Comparison of ENCODE assay signal across 11 cellular contexts in genomic region chr19:11243798-11244169, GRCh38. TPM values are rescaled to one million over a fixed set of nuclear protein-coding genes. Genes with fewer than 3 reads are reported as not detected.
DNase-seq lines count a peak whose midpoint lies in the region; ATAC-seq, FAIRE-seq and TF ChIP-seq lines count a peak whose summit lies in the region.
"Had no signal": no experiment of that assay in that cellular context is flagged by ENCODE, and none has a peak within 500 bp of the region (broad histone marks: within the 10 kb centered on the region; RNA-seq: fewer than 3 reads in every experiment).

No MANE protein-coding gene starts in this region.

- H3K27ac ChIP-seq in left ventricle myocardium inferior (replicated peaks) = peak overlapping the region; percentile 81
- H3K27ac ChIP-seq in H1 (ENCODE audit: low read depth, low read length) = no peak overlapping the region
- no peak overlapping the region for H3K27ac ChIP-seq in naive thymus-derived CD4-positive, alpha-beta T cell (ENCODE audit: low read depth, low read length)

- H3K27me3 ChIP-seq in left ventricle myocardium inferior (ENCODE audit: low read depth) (no peaks in the 10 kb centered on the region), H1 (replicated peaks in 1 of 4; ENCODE audit: control insufficient read depth in 3 of 4, extremely low read depth in 1 of 4, insufficient read depth in 3 of 4, low read length in 3 of 4) (no peaks in the 10 kb centered on the region)
- no peaks in the 10 kb centered on the region for H3K27me3 ChIP-seq in naive thymus-derived CD4-positive, alpha-beta T cell (ENCODE audit: control insufficient read depth in 2 of 2, insufficient read depth in 2 of 2, low read length in 2 of 2)
- H3K27me3 ChIP-seq: tibial artery had no signal

- H2BK15ac ChIP-seq in H1 (ENCODE audit: low read length) = peak overlapping the region; percentile 61; the same call in 1 of the 2 replicates

- TF ChIP-seq CTCF in left ventricle myocardium inferior (IDR thresholded peaks at IDR 0.05; ENCODE audit: borderline replicate concordance) = no peak
- TF ChIP-seq CTCF in H1 (IDR thresholded peaks at IDR 0.05; ENCODE audit: control extremely low read depth in 1 of 3, insufficient read depth in 1 of 3, low read depth in 1 of 3, low read length in 3 of 3) = no peak
- TF ChIP-seq CTCF in lower leg skin (IDR thresholded peaks at IDR 0.05) = no peak

- peaks cover 0 to 10% (median 3%) of the 10 kb centered on the region in 11 donors for H3K9me3 Mint-ChIP-seq in naive thymus-derived CD4-positive, alpha-beta T cell

- POLR2A ChIA-PET in H1 (lab: Charles Lee; ENCODE audit: partially characterized antibody) = interaction anchor here (0.6 to 0.8 kb wide), 3 partner anchors 12 to 138 kb away, joined by 3 read pairs; no protein-coding TSS in a partner anchor
- POLR2A ChIA-PET in naive thymus-derived CD4-positive, alpha-beta T cell (lab: Charles Lee) = interaction anchor here (0.5 kb wide), 1 partner anchor 12 kb away, joined by 3 read pairs; no protein-coding TSS in a partner anchor

- H3K79me2 ChIP-seq in H1 (ENCODE audit: control insufficient read depth in 1 of 2, insufficient read depth in 2 of 2, low read length in 2 of 2) = no peaks in the 10 kb centered on the region

- H3K4me3 ChIP-seq in left ventricle myocardium inferior (peak overlapping the region; percentile 22), H1 (ENCODE audit: extremely low read depth in 1 of 4, insufficient read depth in 2 of 4, low read depth in 3 of 4, low read length in 4 of 4) (peak overlapping the region in 2 of 4 experiments; percentile 34 to 37; a peak in 5 of 8 replicates), lower leg skin (ENCODE audit: low read depth, poor library complexity, severe bottlenecking) (no peak overlapping the region)
- no peak overlapping the region for H3K4me3 ChIP-seq in naive thymus-derived CD4-positive, alpha-beta T cell (ENCODE audit: low read length)
- H3K4me3 ChIP-seq: lung, tibial artery had no signal

- H3K4ac ChIP-seq in H1 (replicated peaks; ENCODE audit: insufficient read length, low read depth, low read length) = peak overlapping the region; percentile 38

- H3K36me3 ChIP-seq in left ventricle myocardium inferior (peaks cover 66% of the 10 kb centered on the region), H1 (ENCODE audit: control insufficient read depth in 2 of 4, insufficient read depth in 4 of 4, low read length in 3 of 4) (peaks cover 0 to 11% (median 3%) of the 10 kb centered on the region in 4 experiments; a peak in 5 of 8 replicates)
- H3K36me3 ChIP-seq in naive thymus-derived CD4-positive, alpha-beta T cell (ENCODE audit: control insufficient read depth in 2 of 3, insufficient read depth in 3 of 3, low read length in 3 of 3) = no peaks in the 10 kb centered on the region

- peaks cover 0 to 7% of the 10 kb centered on the region in 2 experiments for H4K20me1 ChIP-seq in H1 (replicated peaks in 1 of 2; ENCODE audit: control insufficient read depth in 1 of 2, insufficient read depth in 2 of 2, low read length in 2 of 2)

- peaks cover 0 to 31% (median 6%) of the 10 kb centered on the region in 5 donors for H3K27me3 Mint-ChIP-seq in naive thymus-derived CD4-positive, alpha-beta T cell

- peak overlapping the region in 8 of 10 donors; percentile 23 to 74 (median 35) for H3K4me3 Mint-ChIP-seq in naive thymus-derived CD4-positive, alpha-beta T cell

- H4K5ac ChIP-seq in H1 (ENCODE audit: insufficient read length, low read depth, low read length) = no peak overlapping the region

- H3K79me1 ChIP-seq in H1 (ENCODE audit: low read depth, low read length) = no peaks in the 10 kb centered on the region

- intact Hi-C loops in left ventricle myocardium inferior (cut with micrococcal nuclease) (no loop called here), Right ventricle myocardium inferior (cut with DNase I) (loop anchor here (2.0 kb wide), 1 partner anchor 43 kb away; no protein-coding TSS in a partner anchor), lower leg skin (cut with DNase I; ENCODE audit: low total_unique reads) (no loop called here)
- intact Hi-C loops in naive thymus-derived CD4-positive, alpha-beta T cell (cut with micrococcal nuclease) = loop anchor here in 1 of 2 donors (1.0 to 2.0 kb wide), 2 partner anchors 239 to 343 kb away; no protein-coding TSS in a partner anchor

- H2BK20ac ChIP-seq in H1 (ENCODE audit: low read length) = no peak overlapping the region

- no peaks in the 10 kb centered on the region for H3K36me3 Mint-ChIP-seq in naive thymus-derived CD4-positive, alpha-beta T cell

- CTCF ChIA-PET in H1 (lab: Charles Lee; ENCODE audit: partially characterized antibody) = interaction anchor here (0.6 to 2.8 kb wide), 16 partner anchors 10 to 1939 kb away, joined by 3 to 10 read pairs (median 3); no protein-coding TSS in a partner anchor
- CTCF ChIA-PET in naive thymus-derived CD4-positive, alpha-beta T cell (lab: Charles Lee) = interaction anchor here (0.6 to 0.8 kb wide), 3 partner anchors 62 to 297 kb away, joined by 3 to 4 read pairs (median 4); no protein-coding TSS in a partner anchor

- H3K4me1 Mint-ChIP-seq in naive thymus-derived CD4-positive, alpha-beta T cell = peaks cover 4 to 7% (median 5%) of the 10 kb centered on the region in 7 donors

- H2BK12ac ChIP-seq in H1 (ENCODE audit: low read depth, low read length) = peak overlapping the region; percentile 39; the same call in 1 of the 2 replicates

- TF ChIP-seq POLR2A in H1 (IDR thresholded peaks at IDR 0.05; ENCODE audit: control extremely low read depth in 1 of 2, low read depth in 2 of 2, low read length in 2 of 2) (no peak), lower leg skin (IDR thresholded peaks at IDR 0.05) (no peak)

- peak overlapping the region; percentile 20 to 69; a peak in 3 of 4 replicates for H3K4me2 ChIP-seq in H1 (ENCODE audit: insufficient read depth in 1 of 2, low read depth in 2 of 2, low read length in 2 of 2)

- H2AFZ ChIP-seq in H1 (ENCODE audit: low read length) = 0 out of 2 replicates have a peak overlapping the region, but pooled peaks have one; percentile 22

- no peak overlapping the region for H3K56ac ChIP-seq in H1 (replicated peaks; ENCODE audit: insufficient read length, low read depth, low read length)

- H3K4me1 ChIP-seq in left ventricle myocardium inferior (peaks cover 49% of the 10 kb centered on the region), H1 (replicated peaks in 1 of 4; ENCODE audit: control insufficient read depth in 3 of 4, insufficient read depth in 4 of 4, low read length in 3 of 4) (peaks cover 3 to 5% (median 4%) of the 10 kb centered on the region in 4 experiments; a peak in 4 of 7 replicates)
- no peaks in the 10 kb centered on the region for H3K4me1 ChIP-seq in naive thymus-derived CD4-positive, alpha-beta T cell (ENCODE audit: control insufficient read depth in 2 of 2, insufficient read depth in 2 of 2, low read length in 2 of 2)

- H3K23ac ChIP-seq in H1 (ENCODE audit: insufficient read length) = no peak overlapping the region

- 92% methylated on average over 7 of the region's 7 CpGs; no CpG with 5 or more reads in 1 of the 2 experiments for WGBS in H1 (ENCODE audit: extremely low coverage in 1 of 2, insufficient coverage in 1 of 2, insufficient read length in 1 of 2, insufficient replicate concordance in 2 of 2, low coverage in 1 of 2, low lambda C conversion rate in 2 of 2, missing lambda C conversion rate in 1 of 2), 2 experiments
- WGBS in lower leg skin, 2 donors = 93 to 100% methylated on average over 7 of the region's 7 CpGs

- H3K14ac ChIP-seq in H1 (ENCODE audit: insufficient read length) = no peak overlapping the region

- no peak overlapping the region for H3K9ac ChIP-seq in H1 (replicated peaks in 1 of 4; ENCODE audit: extremely low read depth in 1 of 4, low read depth in 3 of 4, low read length in 3 of 4)

- no peak for FAIRE-seq in H1 (lab: Jason Lieb, UNC)

- peak overlapping the region; percentile 80; the same call in 1 of the 2 replicates for H4K8ac ChIP-seq in H1 (ENCODE audit: extremely low read depth, insufficient read depth, low read length)

- no peaks in the 10 kb centered on the region for H3K23me2 ChIP-seq in H1 (ENCODE audit: low read depth, low read length)

- no peak overlapping the region for H3K27ac Mint-ChIP-seq in naive thymus-derived CD4-positive, alpha-beta T cell

- H4K91ac ChIP-seq in H1 (replicated peaks; ENCODE audit: insufficient read length, low read length) = peak overlapping the region; percentile 54

- H2BK5ac ChIP-seq in H1 (ENCODE audit: low read depth, low read length) = no peak overlapping the region

- no peak for DNase-seq in left ventricle myocardium inferior
- no peak for DNase-seq in Right ventricle myocardium inferior (ENCODE audit: missing footprints)
- DNase-seq in H1 (ENCODE audit: low read depth in 1 of 2, low spot score in 2 of 2) = no peak
- no peak for DNase-seq in naive thymus-derived CD4-positive, alpha-beta T cell
- no peak for DNase-seq in lower leg skin (ENCODE audit: low spot score in 2 of 2)
- no peak for DNase-seq in pons (ENCODE audit: low spot score)
- DNase-seq in NCI-H2029 treated with DMSO at 0.1 percent for 48 hours (lab: John Stamatoyannopoulos, UW) = no peak
- no peak for DNase-seq in NCI-H82 (lab: John Stamatoyannopoulos, UW)
- DNase-seq: NCI-H446 treated with DMSO at 0.1 percent for 48 hours had no signal

- no peak for TF ChIP-seq EP300 in H1 (IDR thresholded peaks at IDR 0.05; ENCODE audit: borderline replicate concordance in 1 of 2, low read depth in 2 of 2, low read length in 2 of 2)

- no peak overlapping the region for H3K18ac ChIP-seq in H1 (ENCODE audit: extremely low read depth, low read length)

- no peak overlapping the region for H2BK120ac ChIP-seq in H1 (replicated peaks; ENCODE audit: low read depth, low read length)

- ATAC-seq in Right ventricle myocardium inferior = no peak
- ATAC-seq in naive thymus-derived CD4-positive, alpha-beta T cell = no peak

- H3K9me3 ChIP-seq in left ventricle myocardium inferior (replicated peaks) (peaks cover 10% of the 10 kb centered on the region), H1 (ENCODE audit: insufficient read depth in 2 of 2, low read depth in 1 of 2, low read length in 1 of 2) (no peaks in the 10 kb centered on the region)
- peaks cover 0 to 14% (median 0%) of the 10 kb centered on the region in 3 experiments for H3K9me3 ChIP-seq in naive thymus-derived CD4-positive, alpha-beta T cell (ENCODE audit: control insufficient read depth in 2 of 3, low read length in 3 of 3)

- no peak overlapping the region for H2AK5ac ChIP-seq in H1 (ENCODE audit: low read depth, low read length)

- no peak for TF ChIP-seq RAD21 in H1 (IDR thresholded peaks at IDR 0.05 in 1 of 2, conservative IDR thresholded peaks at IDR 0.05 in 1 of 2; ENCODE audit: low read depth in 2 of 2, low read length in 2 of 2)

RNA-seq across cellular contexts. Expression of gene ANGPTL8, which starts 4.4 kb away (rescaled TPM):
- total RNA-seq in left ventricle myocardium inferior (not detected), Right ventricle myocardium inferior (0.87 TPM), lower leg skin (not detected)
- total RNA-seq in H1 (2021; fragmentation: NEBNext Ultra II Directional; extraction: Animal tissue kit (Norgen Biotek cat#: 25700)) = not detected in 2 replicates
- not detected in 2 replicates for polyA plus RNA-seq in H1 (2011; rRNA removed)
- polyA plus RNA-seq in H1 (2011; cell fraction: cytosol; rRNA removed) = not detected
- polyA plus RNA-seq in H1 (2011; cell fraction: nucleus; rRNA removed) = not detected
- not detected in 4 replicates for polyA plus RNA-seq in H1 (2012, experiment 1 of 2)
- polyA plus RNA-seq in H1 (2012, experiment 2 of 2) = not detected
- polyA plus RNA-seq in H1 (2013, experiment 1 of 2) = not detected
- polyA plus RNA-seq in H1 (2013, experiment 2 of 2) = not detected
- not detected in 2 replicates for polyA minus RNA-seq in H1 (2011; rRNA and poly(A)+ RNA removed)
- polyA minus RNA-seq in H1 (2011; cell fraction: cytosol; rRNA and poly(A)+ RNA removed) = not detected
- polyA minus RNA-seq in H1 (2011; cell fraction: nucleus; rRNA and poly(A)+ RNA removed) = not detected
- not detected for total RNA-seq in naive thymus-derived CD4-positive, alpha-beta T cell
- not detected for polyA plus RNA-seq in naive thymus-derived CD4-positive, alpha-beta T cell
- total RNA-seq: lung had no signal

RNA-seq across cellular contexts. Expression of gene DOCK6, which starts 18.5 kb away (rescaled TPM):
- total RNA-seq in left ventricle myocardium inferior (43.2 TPM), Right ventricle myocardium inferior (35.1 TPM), lower leg skin (100 to 1,000 TPM in 1 of 4 donors, 10 to 100 TPM in 3; 63.4 to 102 (median 65.6) TPM)
- total RNA-seq in H1 (2021; fragmentation: NEBNext Ultra II Directional; extraction: Animal tissue kit (Norgen Biotek cat#: 25700)) = 44.1 and 54.7 TPM in 2 replicates
- polyA plus RNA-seq in H1 (2011; rRNA removed) = 25.5 and 48.4 TPM in 2 replicates
- polyA plus RNA-seq in H1 (2011; cell fraction: cytosol; rRNA removed) = 22.9 TPM
- polyA plus RNA-seq in H1 (2011; cell fraction: nucleus; rRNA removed) = 158 TPM
- polyA plus RNA-seq in H1 (2012, experiment 1 of 2) = 35.9 to 53.2 TPM (median 46.3 TPM) in 4 replicates
- 26.9 TPM for polyA plus RNA-seq in H1 (2012, experiment 2 of 2)
- polyA plus RNA-seq in H1 (2013, experiment 1 of 2) = 23.1 TPM
- polyA plus RNA-seq in H1 (2013, experiment 2 of 2) = 22.6 TPM
- polyA minus RNA-seq in H1 (2011; rRNA and poly(A)+ RNA removed) = 18.2 and 21.0 TPM in 2 replicates
- polyA minus RNA-seq in H1 (2011; cell fraction: cytosol; rRNA and poly(A)+ RNA removed) = 30.6 TPM
- 42.2 TPM for polyA minus RNA-seq in H1 (2011; cell fraction: nucleus; rRNA and poly(A)+ RNA removed)
- 1 to 10 TPM in 2 of 5 experiments, under 1 TPM in 1, not detected in 2; 0.73 to 5.2 (median 1.5) TPM for total RNA-seq in naive thymus-derived CD4-positive, alpha-beta T cell
- polyA plus RNA-seq in naive thymus-derived CD4-positive, alpha-beta T cell = not detected

RNA-seq across cellular contexts. Expression of gene KANK2, which starts 46.4 kb away (rescaled TPM):
- total RNA-seq in left ventricle myocardium inferior (326 TPM), Right ventricle myocardium inferior (434 TPM), lower leg skin (100 to 1,000 TPM in 1 of 4 donors, 10 to 100 TPM in 3; 28.7 to 117 (median 77.7) TPM)
- total RNA-seq in H1 (2021; fragmentation: NEBNext Ultra II Directional; extraction: Animal tissue kit (Norgen Biotek cat#: 25700)) = 42.3 and 47.9 TPM in 2 replicates
- 25.2 and 47.7 TPM in 2 replicates for polyA plus RNA-seq in H1 (2011; rRNA removed)
- 24.1 TPM for polyA plus RNA-seq in H1 (2011; cell fraction: cytosol; rRNA removed)
- 55.1 TPM for polyA plus RNA-seq in H1 (2011; cell fraction: nucleus; rRNA removed)
- 34.1 to 57.3 TPM (median 50.6 TPM) in 4 replicates for polyA plus RNA-seq in H1 (2012, experiment 1 of 2)
- 34.0 TPM for polyA plus RNA-seq in H1 (2012, experiment 2 of 2)
- polyA plus RNA-seq in H1 (2013, experiment 1 of 2) = 37.5 TPM
- 34.5 TPM for polyA plus RNA-seq in H1 (2013, experiment 2 of 2)
- polyA minus RNA-seq in H1 (2011; rRNA and poly(A)+ RNA removed) = 24.9 and 27.1 TPM in 2 replicates
- 28.5 TPM for polyA minus RNA-seq in H1 (2011; cell fraction: cytosol; rRNA and poly(A)+ RNA removed)
- polyA minus RNA-seq in H1 (2011; cell fraction: nucleus; rRNA and poly(A)+ RNA removed) = 28.7 TPM
- 1 to 10 TPM in 1 of 5 experiments, under 1 TPM in 4; 0.32 to 2.9 (median 0.53) TPM for total RNA-seq in naive thymus-derived CD4-positive, alpha-beta T cell
- polyA plus RNA-seq in naive thymus-derived CD4-positive, alpha-beta T cell = not detected

RNA-seq across cellular contexts. Expression of gene TSPAN16, which starts 52.2 kb away (rescaled TPM):
- total RNA-seq in left ventricle myocardium inferior (not detected), Right ventricle myocardium inferior (not detected), lower leg skin (not detected)
- not detected in 2 replicates for total RNA-seq in H1 (2021; fragmentation: NEBNext Ultra II Directional; extraction: Animal tissue kit (Norgen Biotek cat#: 25700))
- polyA plus RNA-seq in H1 (2011; rRNA removed) = not detected in 2 replicates
- not detected for polyA plus RNA-seq in H1 (2011; cell fraction: cytosol; rRNA removed)
- polyA plus RNA-seq in H1 (2011; cell fraction: nucleus; rRNA removed) = not detected
- not detected in 4 replicates for polyA plus RNA-seq in H1 (2012, experiment 1 of 2)
- not detected for polyA plus RNA-seq in H1 (2012, experiment 2 of 2)
- not detected for polyA plus RNA-seq in H1 (2013, experiment 1 of 2)
- not detected for polyA plus RNA-seq in H1 (2013, experiment 2 of 2)
- not detected in 2 replicates for polyA minus RNA-seq in H1 (2011; rRNA and poly(A)+ RNA removed)
- not detected for polyA minus RNA-seq in H1 (2011; cell fraction: cytosol; rRNA and poly(A)+ RNA removed)
- not detected for polyA minus RNA-seq in H1 (2011; cell fraction: nucleus; rRNA and poly(A)+ RNA removed)
- total RNA-seq in naive thymus-derived CD4-positive, alpha-beta T cell = not detected
- polyA plus RNA-seq in naive thymus-derived CD4-positive, alpha-beta T cell = not detected
- total RNA-seq: lung had no signal
- polyA plus RNA-seq: lung had no signal

Comparison
In these comparisons a context has a peak if more than half of its experiments do, and no peak if none do; other contexts are left out.
1. RNA of gene KANK2, which starts 46.4 kb away (total RNA-seq): 434 TPM in Right ventricle myocardium inferior (single experiment), 326 TPM in left ventricle myocardium inferior (single experiment), 28.7 to 117 TPM in lower leg skin and 42.3 to 47.9 TPM in H1; 0.32 to 2.9 TPM in naive thymus-derived CD4-positive, alpha-beta T cell; every median in the first group is over 4 times any median in the second.